ENCODE assay signal across 1 cellular context in the genomic region with DNA sequence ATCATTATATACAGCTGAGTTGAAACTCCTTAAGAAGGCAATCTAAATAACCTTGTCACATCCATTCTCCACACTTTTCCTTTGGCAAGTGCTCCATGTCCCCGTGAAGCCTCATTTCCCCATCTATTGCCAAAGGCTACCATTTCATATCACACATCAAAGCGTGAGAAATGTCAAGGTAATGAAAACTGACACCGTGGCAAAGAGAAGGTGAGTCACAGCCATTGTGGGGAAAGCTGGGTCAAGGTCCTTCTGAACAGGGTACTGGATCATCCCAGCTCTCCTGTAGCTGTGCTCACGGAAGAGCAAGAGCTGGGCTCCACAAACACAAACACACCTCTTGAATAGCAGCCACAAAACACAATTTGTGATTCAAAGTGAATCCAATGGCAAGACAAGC.
TF ChIP-seq lines count a peak whose summit lies in the region.

No MANE protein-coding gene starts in this region.

TF ChIP-seq in H1, 55 proteins besides CTCF, POLR2A, EP300 and RAD21 (continued from another document):
- TF ChIP-seq, protein P1, sequence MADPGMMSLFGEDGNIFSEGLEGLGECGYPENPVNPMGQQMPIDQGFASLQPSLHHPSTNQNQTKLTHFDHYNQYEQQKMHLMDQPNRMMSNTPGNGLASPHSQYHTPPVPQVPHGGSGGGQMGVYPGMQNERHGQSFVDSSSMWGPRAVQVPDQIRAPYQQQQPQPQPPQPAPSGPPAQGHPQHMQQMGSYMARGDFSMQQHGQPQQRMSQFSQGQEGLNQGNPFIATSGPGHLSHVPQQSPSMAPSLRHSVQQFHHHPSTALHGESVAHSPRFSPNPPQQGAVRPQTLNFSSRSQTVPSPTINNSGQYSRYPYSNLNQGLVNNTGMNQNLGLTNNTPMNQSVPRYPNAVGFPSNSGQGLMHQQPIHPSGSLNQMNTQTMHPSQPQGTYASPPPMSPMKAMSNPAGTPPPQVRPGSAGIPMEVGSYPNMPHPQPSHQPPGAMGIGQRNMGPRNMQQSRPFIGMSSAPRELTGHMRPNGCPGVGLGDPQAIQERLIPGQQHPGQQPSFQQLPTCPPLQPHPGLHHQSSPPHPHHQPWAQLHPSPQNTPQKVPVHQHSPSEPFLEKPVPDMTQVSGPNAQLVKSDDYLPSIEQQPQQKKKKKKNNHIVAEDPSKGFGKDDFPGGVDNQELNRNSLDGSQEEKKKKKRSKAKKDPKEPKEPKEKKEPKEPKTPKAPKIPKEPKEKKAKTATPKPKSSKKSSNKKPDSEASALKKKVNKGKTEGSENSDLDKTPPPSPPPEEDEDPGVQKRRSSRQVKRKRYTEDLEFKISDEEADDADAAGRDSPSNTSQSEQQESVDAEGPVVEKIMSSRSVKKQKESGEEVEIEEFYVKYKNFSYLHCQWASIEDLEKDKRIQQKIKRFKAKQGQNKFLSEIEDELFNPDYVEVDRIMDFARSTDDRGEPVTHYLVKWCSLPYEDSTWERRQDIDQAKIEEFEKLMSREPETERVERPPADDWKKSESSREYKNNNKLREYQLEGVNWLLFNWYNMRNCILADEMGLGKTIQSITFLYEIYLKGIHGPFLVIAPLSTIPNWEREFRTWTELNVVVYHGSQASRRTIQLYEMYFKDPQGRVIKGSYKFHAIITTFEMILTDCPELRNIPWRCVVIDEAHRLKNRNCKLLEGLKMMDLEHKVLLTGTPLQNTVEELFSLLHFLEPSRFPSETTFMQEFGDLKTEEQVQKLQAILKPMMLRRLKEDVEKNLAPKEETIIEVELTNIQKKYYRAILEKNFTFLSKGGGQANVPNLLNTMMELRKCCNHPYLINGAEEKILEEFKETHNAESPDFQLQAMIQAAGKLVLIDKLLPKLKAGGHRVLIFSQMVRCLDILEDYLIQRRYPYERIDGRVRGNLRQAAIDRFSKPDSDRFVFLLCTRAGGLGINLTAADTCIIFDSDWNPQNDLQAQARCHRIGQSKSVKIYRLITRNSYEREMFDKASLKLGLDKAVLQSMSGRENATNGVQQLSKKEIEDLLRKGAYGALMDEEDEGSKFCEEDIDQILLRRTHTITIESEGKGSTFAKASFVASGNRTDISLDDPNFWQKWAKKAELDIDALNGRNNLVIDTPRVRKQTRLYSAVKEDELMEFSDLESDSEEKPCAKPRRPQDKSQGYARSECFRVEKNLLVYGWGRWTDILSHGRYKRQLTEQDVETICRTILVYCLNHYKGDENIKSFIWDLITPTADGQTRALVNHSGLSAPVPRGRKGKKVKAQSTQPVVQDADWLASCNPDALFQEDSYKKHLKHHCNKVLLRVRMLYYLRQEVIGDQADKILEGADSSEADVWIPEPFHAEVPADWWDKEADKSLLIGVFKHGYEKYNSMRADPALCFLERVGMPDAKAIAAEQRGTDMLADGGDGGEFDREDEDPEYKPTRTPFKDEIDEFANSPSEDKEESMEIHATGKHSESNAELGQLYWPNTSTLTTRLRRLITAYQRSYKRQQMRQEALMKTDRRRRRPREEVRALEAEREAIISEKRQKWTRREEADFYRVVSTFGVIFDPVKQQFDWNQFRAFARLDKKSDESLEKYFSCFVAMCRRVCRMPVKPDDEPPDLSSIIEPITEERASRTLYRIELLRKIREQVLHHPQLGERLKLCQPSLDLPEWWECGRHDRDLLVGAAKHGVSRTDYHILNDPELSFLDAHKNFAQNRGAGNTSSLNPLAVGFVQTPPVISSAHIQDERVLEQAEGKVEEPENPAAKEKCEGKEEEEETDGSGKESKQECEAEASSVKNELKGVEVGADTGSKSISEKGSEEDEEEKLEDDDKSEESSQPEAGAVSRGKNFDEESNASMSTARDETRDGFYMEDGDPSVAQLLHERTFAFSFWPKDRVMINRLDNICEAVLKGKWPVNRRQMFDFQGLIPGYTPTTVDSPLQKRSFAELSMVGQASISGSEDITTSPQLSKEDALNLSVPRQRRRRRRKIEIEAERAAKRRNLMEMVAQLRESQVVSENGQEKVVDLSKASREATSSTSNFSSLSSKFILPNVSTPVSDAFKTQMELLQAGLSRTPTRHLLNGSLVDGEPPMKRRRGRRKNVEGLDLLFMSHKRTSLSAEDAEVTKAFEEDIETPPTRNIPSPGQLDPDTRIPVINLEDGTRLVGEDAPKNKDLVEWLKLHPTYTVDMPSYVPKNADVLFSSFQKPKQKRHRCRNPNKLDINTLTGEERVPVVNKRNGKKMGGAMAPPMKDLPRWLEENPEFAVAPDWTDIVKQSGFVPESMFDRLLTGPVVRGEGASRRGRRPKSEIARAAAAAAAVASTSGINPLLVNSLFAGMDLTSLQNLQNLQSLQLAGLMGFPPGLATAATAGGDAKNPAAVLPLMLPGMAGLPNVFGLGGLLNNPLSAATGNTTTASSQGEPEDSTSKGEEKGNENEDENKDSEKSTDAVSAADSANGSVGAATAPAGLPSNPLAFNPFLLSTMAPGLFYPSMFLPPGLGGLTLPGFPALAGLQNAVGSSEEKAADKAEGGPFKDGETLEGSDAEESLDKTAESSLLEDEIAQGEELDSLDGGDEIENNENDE (IDR thresholded peaks at IDR 0.05; ENCODE audit: insufficient replicate concordance, low read length): no peak
- TF ChIP-seq GTF2F1 (IDR thresholded peaks at IDR 0.05; ENCODE audit: borderline replicate concordance, low read depth, low read length): no peak
- TF ChIP-seq CHD2 (IDR thresholded peaks at IDR 0.05; ENCODE audit: low read length): no peak
